21 cellular contexts compared by ENCODE assay signal in the genomic region with DNA sequence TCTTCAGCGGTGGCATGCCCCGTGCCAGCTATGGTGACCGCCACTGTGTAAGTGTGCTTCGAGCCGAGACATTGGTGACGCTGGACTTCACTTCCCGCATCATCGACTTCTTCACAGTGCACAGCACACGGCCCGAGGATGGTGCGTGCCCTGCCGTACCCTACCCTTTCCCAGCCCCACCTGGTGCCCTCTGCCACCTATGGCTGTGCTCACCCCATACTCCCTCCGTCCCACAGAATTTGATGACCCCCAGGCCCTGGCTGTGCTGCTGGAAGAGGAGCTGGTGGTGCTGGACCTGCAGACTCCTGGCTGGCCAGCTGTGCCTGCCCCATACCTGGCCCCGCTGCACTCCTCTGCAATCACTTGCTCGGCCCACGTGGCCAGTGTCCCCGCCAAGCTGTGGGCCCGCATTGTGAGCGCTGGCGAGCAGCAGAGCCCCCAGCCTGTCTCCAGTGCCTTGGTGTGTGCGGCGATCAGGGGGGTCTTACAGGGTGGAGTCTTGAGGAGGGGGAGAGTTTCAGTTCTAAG. TPM values are rescaled to one million over a fixed set of nuclear protein-coding genes. Genes with fewer than 3 reads are reported as not detected.
DNase-seq lines count a peak whose midpoint lies in the region; TF ChIP-seq lines count a peak whose summit lies in the region.
"Had no signal": no experiment of that assay in that cellular context is flagged by ENCODE, and none has a peak within 500 bp of the region (broad histone marks: within the 10 kb centered on the region; RNA-seq: fewer than 3 reads in every experiment).

No MANE protein-coding gene starts in this region.

- no peak overlapping the region for H2BK120ac ChIP-seq in neuronal stem cell (ENCODE audit: low read depth, low read length)

- H3K27me3 Mint-ChIP-seq in HFFc6 (ENCODE audit: insufficient read depth) (peaks cover 1% of the 10 kb centered on the region), MCF 10A (ENCODE audit: insufficient read depth, unreplicated experiment) (no peaks in the 10 kb centered on the region)
- H3K27me3 Mint-ChIP-seq: activated B cell treated with CpG ODN at 0.5 μM for 24 hours; activated naive CD4-positive, alpha-beta T cell treated with anti-CD3 and anti-CD28 coated beads, Interleukin-2, amount 50 U/mL, for 24 hours; brain had no signal

- H4K91ac ChIP-seq in neuronal stem cell (ENCODE audit: low read depth, low read length, poor library complexity), result no peak overlapping the region

- POLR2A ChIA-PET in MCF 10A (lab: Yijun Ruan, JAX), result interaction anchor here (0.8 to 1.2 kb wide), 5 partner anchors 7 to 35 kb away, joined by 3 to 9 read pairs (median 4); a partner anchor contains a TSS

- no peak overlapping the region for H3K4me2 ChIP-seq in neuronal stem cell (ENCODE audit: insufficient read depth, low read length, poor library complexity, severe bottlenecking)

- BruUV-seq in MCF 10A (replicated peaks; lab: Mats Ljungman, UMichigan), result no TSS peak

- H2BK12ac ChIP-seq in neuronal stem cell (ENCODE audit: low read length), result no peak overlapping the region

- H3K4me3 ChIP-seq in ACC112 (ENCODE audit: low read depth, low read length), result no peak overlapping the region
- no peak overlapping the region for H3K4me3 ChIP-seq in neuronal stem cell (ENCODE audit: low read length in 2 of 2)
- no peak overlapping the region for H3K4me3 ChIP-seq in foreskin fibroblast (ENCODE audit: low read depth in 1 of 2, low read length in 2 of 2)
- H3K4me3 ChIP-seq: colonic mucosa, lung, uterus had no signal

- H3K79me2 ChIP-seq in ACC112 (ENCODE audit: control insufficient read depth, insufficient read depth, low read length, unreplicated experiment), result peaks cover 3% of the 10 kb centered on the region

- H2BK15ac ChIP-seq in neuronal stem cell (ENCODE audit: low read length), result no peak overlapping the region

- in situ Hi-C loops in GM13976 (cut with MboI; ENCODE audit: low sequenced_read_pairs, unreplicated experiment), result no loop called here

- intact Hi-C loops in MCF 10A (cut with micrococcal nuclease), result no loop called here

- H3K9me3 ChIP-seq in neuronal stem cell (replicated peaks in 1 of 2; ENCODE audit: control insufficient read depth in 2 of 2, insufficient read depth in 1 of 2, low read depth in 1 of 2, low read length in 2 of 2), result no peaks in the 10 kb centered on the region
- H3K9me3 ChIP-seq: colonic mucosa, uterus had no signal

- H3K14ac ChIP-seq in neuronal stem cell (ENCODE audit: low read length), result no peak overlapping the region

- TF ChIP-seq CTCF in HFFc6 (IDR thresholded peaks at IDR 0.05) (no peak), MCF 10A (IDR thresholded peaks at IDR 0.05; ENCODE audit: unreplicated experiment) (no peak), GM13976 (IDR thresholded peaks at IDR 0.05; ENCODE audit: borderline replicate concordance, control extremely low read depth, extremely low read depth, insufficient read depth, missing control alignments) (no peak), foreskin fibroblast (IDR thresholded peaks at IDR 0.05; ENCODE audit: low read depth, low read length) (no peak)

- H2AK5ac ChIP-seq in neuronal stem cell (ENCODE audit: low read depth, low read length), result no peak overlapping the region

- no peak for DNase-seq in HFFc6
- DNase-seq in MCF 10A (ENCODE audit: unreplicated experiment), result no peak
- no peak for DNase-seq in neuronal stem cell (ENCODE audit: low spot score)
- no peak for DNase-seq in LoVo (ENCODE audit: low spot score)
- no peak for DNase-seq in GM13976 (ENCODE audit: low spot score)
- DNase-seq in NOMO-1 treated with DMSO at 0.1 percent for 48 hours (lab: John Stamatoyannopoulos, UW; ENCODE audit: unreplicated experiment), result no peak
- DNase-seq in foreskin fibroblast, result no peak
- DNase-seq: activated B cell treated with CpG ODN at 0.5 μM for 24 hours; activated T-cell treated with anti-CD3 and anti-CD28 coated beads, Interleukin-2, amount 50 U/mL, for 1 hour; colonic mucosa; kidney; MM.1S; NCI-H1436; NCI-H510A treated with DMSO at 0.1 percent for 48 hours; occipital lobe; uterus had no signal

- H3K27me3 ChIP-seq in ACC112 (ENCODE audit: insufficient read depth, low read length) (no peaks in the 10 kb centered on the region), neuronal stem cell (ENCODE audit: control insufficient read depth in 3 of 3, insufficient read depth in 3 of 3, low read depth in 1 of 3, low read length in 3 of 3) (no peaks in the 10 kb centered on the region)
- H3K27me3 ChIP-seq: colonic mucosa, uterus had no signal

- peak overlapping the region; percentile 99 for H3K27ac Mint-ChIP-seq in HFFc6
- H3K27ac Mint-ChIP-seq in MCF 10A (ENCODE audit: low read depth, unreplicated experiment), result peak overlapping the region; percentile 73
- H3K27ac Mint-ChIP-seq: activated B cell treated with CpG ODN at 0.5 μM for 24 hours; activated naive CD4-positive, alpha-beta T cell treated with anti-CD3 and anti-CD28 coated beads, Interleukin-2, amount 50 U/mL, for 24 hours; brain had no signal

- H3K79me1 ChIP-seq in neuronal stem cell (ENCODE audit: low read depth, low read length), result peaks cover 41% of the 10 kb centered on the region

- H3K27ac ChIP-seq in ACC112 (ENCODE audit: low read depth, low read length) (peak overlapping the region; percentile 60; the same call in 1 of the 2 replicates), neuronal stem cell (replicated peaks; ENCODE audit: low read length) (no peak overlapping the region)
- H3K27ac ChIP-seq: colonic mucosa, uterus had no signal

- H3K4me1 ChIP-seq in ACC112 (ENCODE audit: control insufficient read depth, insufficient read depth, low read length, unreplicated experiment), result peaks cover 16% of the 10 kb centered on the region
- peaks cover 20 to 24% of the 10 kb centered on the region in 2 donors for H3K4me1 ChIP-seq in neuronal stem cell (ENCODE audit: control insufficient read depth in 2 of 2, insufficient read depth in 1 of 2, low read depth in 1 of 2, low read length in 2 of 2)
- H3K4me1 ChIP-seq: colonic mucosa, uterus had no signal

- H3K4ac ChIP-seq in neuronal stem cell (ENCODE audit: low read length), result no peak overlapping the region

- H2BK5ac ChIP-seq in neuronal stem cell (ENCODE audit: low read length), result peak overlapping the region; percentile 56

- no CpG with 5 or more reads among the region's 22 CpGs for WGBS in neuronal stem cell (ENCODE audit: extremely low coverage in 2 of 2, insufficient read length in 2 of 2, insufficient replicate concordance in 1 of 2), 2 donors

- H3K4me1 Mint-ChIP-seq in HFFc6 (ENCODE audit: low read depth) (peaks cover 23% of the 10 kb centered on the region), MCF 10A (ENCODE audit: insufficient read depth, unreplicated experiment) (peaks cover 15% of the 10 kb centered on the region)
- H3K4me1 Mint-ChIP-seq: activated B cell treated with CpG ODN at 0.5 μM for 24 hours; activated naive CD4-positive, alpha-beta T cell treated with anti-CD3 and anti-CD28 coated beads, Interleukin-2, amount 50 U/mL, for 24 hours; CD14-positive monocyte had no signal

- no peak overlapping the region for H3K9ac ChIP-seq in neuronal stem cell (ENCODE audit: low read depth, low read length, poor library complexity)

- H3K18ac ChIP-seq in neuronal stem cell (ENCODE audit: low read length), result no peak overlapping the region

- H3K4me3 Mint-ChIP-seq in HFFc6, result no peak overlapping the region
- H3K4me3 Mint-ChIP-seq in MCF 10A (ENCODE audit: unreplicated experiment), result no peak overlapping the region
- H3K4me3 Mint-ChIP-seq: activated B cell treated with CpG ODN at 0.5 μM for 24 hours; activated naive CD4-positive, alpha-beta T cell treated with anti-CD3 and anti-CD28 coated beads, Interleukin-2, amount 50 U/mL, for 24 hours; brain; CD14-positive monocyte had no signal

- peak overlapping the region; percentile 17 for H3K23ac ChIP-seq in neuronal stem cell (ENCODE audit: low read depth, low read length, poor library complexity)

- H3K36me3 Mint-ChIP-seq in HFFc6 (ENCODE audit: low read depth), result peaks cover 11% of the 10 kb centered on the region; the same call in 1 of the 2 replicates
- H3K36me3 Mint-ChIP-seq in MCF 10A (ENCODE audit: insufficient read depth, unreplicated experiment), result peaks cover 7% of the 10 kb centered on the region
- H3K36me3 Mint-ChIP-seq: activated naive CD4-positive, alpha-beta T cell treated with anti-CD3 and anti-CD28 coated beads, Interleukin-2, amount 50 U/mL, for 24 hours had no signal

- CTCF ChIA-PET in MCF 10A (lab: Yijun Ruan, JAX), result interaction anchor here (0.6 to 1.8 kb wide), 3 partner anchors 13 to 390 kb away, joined by 4 to 8 read pairs (median 4); no protein-coding TSS in a partner anchor

- no peaks in the 10 kb centered on the region for H3K9me3 Mint-ChIP-seq in HFFc6
- no peaks in the 10 kb centered on the region for H3K9me3 Mint-ChIP-seq in MCF 10A (ENCODE audit: unreplicated experiment)
- H3K9me3 Mint-ChIP-seq: activated B cell treated with CpG ODN at 0.5 μM for 24 hours; activated naive CD4-positive, alpha-beta T cell treated with anti-CD3 and anti-CD28 coated beads, Interleukin-2, amount 50 U/mL, for 24 hours; brain; CD14-positive monocyte had no signal

- no peak overlapping the region for H4K8ac ChIP-seq in neuronal stem cell (ENCODE audit: low read depth, low read length)

- H2AFZ ChIP-seq in ACC112 (ENCODE audit: low read length, unreplicated experiment) (no peak overlapping the region), neuronal stem cell (ENCODE audit: low read length) (no peak overlapping the region)

- no peaks in the 10 kb centered on the region for H3K36me3 ChIP-seq in ACC112 (ENCODE audit: insufficient read depth, low read length)
- peaks cover 66 to 79% of the 10 kb centered on the region in 2 donors for H3K36me3 ChIP-seq in neuronal stem cell (replicated peaks in 1 of 2; ENCODE audit: control insufficient read depth in 2 of 2, insufficient read depth in 2 of 2, low read length in 2 of 2)
- H3K36me3 ChIP-seq: colonic mucosa, uterus had no signal

RNA-seq across cellular contexts. Expression of a gene that starts 9.5 kb away (rescaled TPM):
- total RNA-seq in HFFc6 (2021; fragmentation: NEBNext Ultra II Directional; extraction: Animal tissue kit (Norgen Biotek cat#: 25700)), result 10 to 100 TPM; 38.0 to 50.8 (median 41.0) TPM
- total RNA-seq in MCF 10A (2022), result 16.4 and 17.4 TPM in 2 replicates
- polyA plus RNA-seq in neuronal stem cell (2013, experiment 1 of 2), result 72.8 TPM
- polyA plus RNA-seq in neuronal stem cell (2013, experiment 2 of 2), result 73.5 TPM

RNA-seq across cellular contexts. Expression of a gene that starts 23.6 kb away (rescaled TPM):
- total RNA-seq in HFFc6 (2021; fragmentation: NEBNext Ultra II Directional; extraction: Animal tissue kit (Norgen Biotek cat#: 25700)), result 100 to 1,000 TPM; 347 to 472 (median 438) TPM
- total RNA-seq in MCF 10A (2022), result 564 and 601 TPM in 2 replicates
- 127 TPM for polyA plus RNA-seq in neuronal stem cell (2013, experiment 1 of 2)
- 124 TPM for polyA plus RNA-seq in neuronal stem cell (2013, experiment 2 of 2)

RNA-seq across cellular contexts. Expression of a gene that starts 25.5 kb away (rescaled TPM):
- total RNA-seq in HFFc6 (2021; fragmentation: NEBNext Ultra II Directional; extraction: Animal tissue kit (Norgen Biotek cat#: 25700)), result 10 to 100 TPM; 13.3 to 19.9 (median 16.6) TPM
- total RNA-seq in MCF 10A (2022), result 12.1 and 14.1 TPM in 2 replicates
- polyA plus RNA-seq in neuronal stem cell (2013, experiment 1 of 2), result 4.4 TPM
- polyA plus RNA-seq in neuronal stem cell (2013, experiment 2 of 2), result 4.6 TPM

RNA-seq across cellular contexts. Expression of a gene that starts 51.3 kb away (rescaled TPM):
- 100 to 1,000 TPM in 3 of 6 experiments, 10 to 100 TPM in 3; 90.2 to 117 (median 103) TPM for total RNA-seq in HFFc6 (2021; fragmentation: NEBNext Ultra II Directional; extraction: Animal tissue kit (Norgen Biotek cat#: 25700))
- total RNA-seq in MCF 10A (2022), result 69.5 and 85.1 TPM in 2 replicates
- 74.3 TPM for polyA plus RNA-seq in neuronal stem cell (2013, experiment 1 of 2)
- 79.4 TPM for polyA plus RNA-seq in neuronal stem cell (2013, experiment 2 of 2)
